Comparison of ENCODE assay signal across 8 cellular contexts in genomic region chrX:38717871-38718270, GRCh38.
A peak's percentile ranks its signal among the peaks of the same experiment; 100 is the strongest.
DNase-seq lines count a peak whose midpoint lies in the region; ATAC-seq and TF ChIP-seq lines count a peak whose summit lies in the region.

No MANE protein-coding gene starts in this region.

- peak; percentile 23 for DNase-seq in BE2C
- DNase-seq in GM20000 (ENCODE audit: low spot score): peak; percentile 5
- DNase-seq in SJCRH30: peak; percentile 21 to 57
- DNase-seq in iPS DF 6.9 (ENCODE audit: low read depth, low spot score): peak; percentile 2
- DNase-seq in natural killer cell treated with Interleukin-12 subunit alpha and Interleukin-12 subunit beta and Interleukin-15 and Interleukin-18, amount 100 ng/mL, for 72 hours (ENCODE audit: low spot score): no peak
- no peak for DNase-seq in immature natural killer cell

- H3K36me3 ChIP-seq in BE2C (no peaks in the 10 kb centered on the region), SJCRH30 (no peaks in the 10 kb centered on the region), iPS DF 6.9 (ENCODE audit: control insufficient read depth, insufficient read depth, low read length) (no peaks in the 10 kb centered on the region)

- no peak overlapping the region for H3K27ac ChIP-seq in SJCRH30
- no peak overlapping the region for H3K27ac ChIP-seq in iPS DF 6.9 (ENCODE audit: low read length)

- H3K9me3 Mint-ChIP-seq in natural killer cell treated with Interleukin-12 subunit alpha and Interleukin-12 subunit beta and Interleukin-15 and Interleukin-18, amount 100 ng/mL, for 72 hours: no peaks in the 10 kb centered on the region
- peaks cover 0 to 2% (median 0%) of the 10 kb centered on the region in 6 donors for H3K9me3 Mint-ChIP-seq in immature natural killer cell

- no peaks in the 10 kb centered on the region for H3K27me3 ChIP-seq in BE2C
- H3K27me3 ChIP-seq in SJCRH30: no peaks in the 10 kb centered on the region
- H3K27me3 ChIP-seq in iPS DF 6.9 (ENCODE audit: control insufficient read depth, insufficient read depth, low read length): no peaks in the 10 kb centered on the region

- no peaks in the 10 kb centered on the region for H3K36me3 Mint-ChIP-seq in natural killer cell treated with Interleukin-12 subunit alpha and Interleukin-12 subunit beta and Interleukin-15 and Interleukin-18, amount 100 ng/mL, for 72 hours
- H3K36me3 Mint-ChIP-seq in immature natural killer cell: no peaks in the 10 kb centered on the region

- peaks cover 0 to 17% of the 10 kb centered on the region in 2 donors for H3K27me3 Mint-ChIP-seq in natural killer cell treated with Interleukin-12 subunit alpha and Interleukin-12 subunit beta and Interleukin-15 and Interleukin-18, amount 100 ng/mL, for 72 hours
- peaks cover 0 to 12% (median 0%) of the 10 kb centered on the region in 3 donors for H3K27me3 Mint-ChIP-seq in immature natural killer cell (ENCODE audit: low read depth in 3 of 3)

- no peaks in the 10 kb centered on the region for H3K4me1 ChIP-seq in BE2C
- no peaks in the 10 kb centered on the region for H3K4me1 ChIP-seq in SJCRH30
- H3K4me1 ChIP-seq in iPS DF 6.9 (ENCODE audit: control insufficient read depth, insufficient read depth, low read length): no peaks in the 10 kb centered on the region

- WGBS in iPS DF 6.9 (ENCODE audit: insufficient coverage, insufficient read length): no CpG with 5 or more reads among the region's 1 CpG

- ATAC-seq in HG02852 (IDR thresholded peaks at IDR 0.05; ENCODE audit: unreplicated experiment) (no peak), HG03571 (IDR thresholded peaks at IDR 0.05; ENCODE audit: unreplicated experiment) (no peak)
- no peak for ATAC-seq in natural killer cell treated with Interleukin-12 subunit alpha and Interleukin-12 subunit beta and Interleukin-15 and Interleukin-18, amount 100 ng/mL, for 72 hours

- H3K4me3 ChIP-seq in BE2C (ENCODE audit: low read depth, low read length) (no peak overlapping the region), SJCRH30 (no peak overlapping the region), iPS DF 6.9 (ENCODE audit: low read length) (no peak overlapping the region)

- H3K4me3 Mint-ChIP-seq in natural killer cell treated with Interleukin-12 subunit alpha and Interleukin-12 subunit beta and Interleukin-15 and Interleukin-18, amount 100 ng/mL, for 72 hours: no peak overlapping the region
- H3K4me3 Mint-ChIP-seq in immature natural killer cell: no peak overlapping the region

- H3K9me3 ChIP-seq in BE2C (no peaks in the 10 kb centered on the region), SJCRH30 (replicated peaks) (no peaks in the 10 kb centered on the region), iPS DF 6.9 (ENCODE audit: control insufficient read depth, insufficient read depth, low read length) (no peaks in the 10 kb centered on the region)

- H3K27ac Mint-ChIP-seq in natural killer cell treated with Interleukin-12 subunit alpha and Interleukin-12 subunit beta and Interleukin-15 and Interleukin-18, amount 100 ng/mL, for 72 hours: no peak overlapping the region
- no peak overlapping the region for H3K27ac Mint-ChIP-seq in immature natural killer cell

- peaks cover 0 to 4% of the 10 kb centered on the region in 2 donors for H3K4me1 Mint-ChIP-seq in natural killer cell treated with Interleukin-12 subunit alpha and Interleukin-12 subunit beta and Interleukin-15 and Interleukin-18, amount 100 ng/mL, for 72 hours (ENCODE audit: low read depth in 2 of 2)
- peaks cover 2 to 10% of the 10 kb centered on the region in 2 donors for H3K4me1 Mint-ChIP-seq in immature natural killer cell

- peak; percentile 75 for TF ChIP-seq CTCF in BE2C (IDR thresholded peaks at IDR 0.05; ENCODE audit: low read depth, low read length)
- peak; percentile 34 for TF ChIP-seq CTCF in GM20000 (IDR thresholded peaks at IDR 0.05; ENCODE audit: extremely low read depth, missing control alignments)

Comparison
In these comparisons a context has a peak if more than half of its experiments do, and no peak if none do; other contexts are left out.
1. DNase-seq: peak in BE2C (single experiment), GM20000 (single experiment), SJCRH30 (2 of 2) and iPS DF 6.9 (single experiment); none in natural killer cell treated with Interleukin-12 subunit alpha and Interleukin-12 subunit beta and Interleukin-15 and Interleukin-18, amount 100 ng/mL, for 72 hours (single experiment) and immature natural killer cell (0 of 3).